Comparison of ENCODE assay signal across 15 cellular contexts in the genomic region with DNA sequence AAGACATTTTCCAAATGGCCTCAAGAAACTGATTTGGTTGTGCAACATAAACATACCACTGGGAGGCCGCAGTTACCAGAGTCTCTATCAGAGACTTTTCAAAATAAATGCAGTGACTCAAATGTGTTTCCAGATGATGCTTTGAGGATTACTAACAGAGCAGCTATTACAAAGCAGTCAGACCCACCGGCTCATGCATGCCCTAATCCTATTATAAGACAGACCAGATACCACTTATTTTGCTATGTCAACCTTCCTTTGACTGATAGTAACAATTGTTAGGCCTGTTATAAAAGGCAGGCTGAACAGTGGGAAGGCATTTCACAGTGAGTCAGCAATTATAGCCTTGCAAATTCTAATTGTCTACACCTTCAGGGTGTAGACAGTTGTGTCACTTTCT.
DNase-seq lines count a peak whose midpoint lies in the region; TF ChIP-seq lines count a peak whose summit lies in the region.
"Had no signal": no experiment of that assay in that cellular context is flagged by ENCODE, and none has a peak within 500 bp of the region (broad histone marks: within the 10 kb centered on the region; RNA-seq: fewer than 3 reads in every experiment).

No MANE protein-coding gene starts in this region.

- intact Hi-C loops in MCF 10A (cut with micrococcal nuclease) (loop anchor here (1.0 to 5.0 kb wide), 2 partner anchors 151 to 410 kb away; no protein-coding TSS in a partner anchor), mammary epithelial cell (cut with micrococcal nuclease) (no loop called here)

- H3K36me3 ChIP-seq in mammary epithelial cell (ENCODE audit: insufficient read depth, low read length) = no peaks in the 10 kb centered on the region
- no peaks in the 10 kb centered on the region for H3K36me3 ChIP-seq in SJSA1
- H3K36me3 ChIP-seq in smooth muscle cell (ENCODE audit: low read depth) = no peaks in the 10 kb centered on the region

- CTCF ChIA-PET in MCF 10A (lab: Yijun Ruan, JAX) (interaction anchor here (0.6 to 2.6 kb wide), 5 partner anchors 10 to 1403 kb away, joined by 3 to 11 read pairs (median 4); no protein-coding TSS in a partner anchor), mammary epithelial cell (lab: Charles Lee; ENCODE audit: low non-redundant PET) (no interaction called here)

- BruUV-seq in MCF 10A (replicated peaks; lab: Mats Ljungman, UMichigan) (no TSS peak), mammary epithelial cell (replicated peaks; lab: Mats Ljungman, UMichigan) (no TSS peak)

- no peaks in the 10 kb centered on the region for H3K27me3 Mint-ChIP-seq in MCF 10A (ENCODE audit: insufficient read depth, unreplicated experiment)

- H3K4me2 ChIP-seq in mammary epithelial cell (ENCODE audit: insufficient read depth, low read depth, low read length) (no peak overlapping the region), smooth muscle cell (peak overlapping the region; percentile 65)

- no peaks in the 10 kb centered on the region for H3K4me1 ChIP-seq in mammary epithelial cell (ENCODE audit: insufficient read depth, low read length)
- H3K4me1 ChIP-seq in SJSA1 (replicated peaks) = peaks cover 50% of the 10 kb centered on the region
- peaks cover 27% of the 10 kb centered on the region for H3K4me1 ChIP-seq in smooth muscle cell (ENCODE audit: low read depth)

- TF ChIP-seq CTCF in MCF 10A (IDR thresholded peaks at IDR 0.05; ENCODE audit: unreplicated experiment) = no peak
- no peak for TF ChIP-seq CTCF in mammary epithelial cell (conservative IDR thresholded peaks at IDR 0.05 in 1 of 2, IDR thresholded peaks at IDR 0.05 in 1 of 2; ENCODE audit: extremely low read depth in 1 of 2, insufficient read depth in 1 of 2, low read depth in 1 of 2, low read length in 2 of 2)
- peak; percentile 39 for TF ChIP-seq CTCF in fibroblast of mammary gland (conservative IDR thresholded peaks at IDR 0.05; ENCODE audit: control insufficient read depth, insufficient read depth, low read depth, low read length)
- TF ChIP-seq CTCF in smooth muscle cell (IDR thresholded peaks at IDR 0.05; ENCODE audit: borderline replicate concordance, insufficient read depth, poor library complexity, severe bottlenecking) = peak; percentile 17

- no peaks in the 10 kb centered on the region for H4K20me1 ChIP-seq in mammary epithelial cell (ENCODE audit: insufficient read depth, low read length)
- H4K20me1 ChIP-seq in smooth muscle cell (ENCODE audit: low read depth) = no peaks in the 10 kb centered on the region

- dilution Hi-C loops in mammary epithelial cell (cut with HindIII; ENCODE audit: low sequenced_read_pairs) = no loop called here

- H3K36me3 Mint-ChIP-seq in MCF 10A (ENCODE audit: insufficient read depth, unreplicated experiment) = no peaks in the 10 kb centered on the region
- H3K36me3 Mint-ChIP-seq: naive thymus-derived CD8-positive, alpha-beta T cell had no signal

- no peak overlapping the region for H3K27ac Mint-ChIP-seq in MCF 10A (ENCODE audit: low read depth, unreplicated experiment)
- H3K27ac Mint-ChIP-seq: activated T-helper 1 cell treated with anti-CD3 and anti-CD28 coated beads, Interleukin-12 subunit alpha, Interleukin-12 subunit beta, Interleukin-2, Interleukin-4 antibody, amounts not matched to agents 30 ng/mL and 10 ng/mL and 1 ng/mL, durations not matched to agents 14 hours and 24 hours and 36 hours; naive thymus-derived CD8-positive, alpha-beta T cell had no signal

- POLR2A ChIA-PET in MCF 10A (lab: Yijun Ruan, JAX) = interaction anchor here (0.6 to 0.7 kb wide), 2 partner anchors 10 to 43 kb away, joined by 3 read pairs; no protein-coding TSS in a partner anchor

- H3K9me3 ChIP-seq in mammary epithelial cell (replicated peaks; ENCODE audit: insufficient read depth, low read length) (peaks cover 15% of the 10 kb centered on the region), SJSA1 (replicated peaks) (no peaks in the 10 kb centered on the region), smooth muscle cell (replicated peaks; ENCODE audit: low read depth) (no peaks in the 10 kb centered on the region)

- H3K9ac ChIP-seq in mammary epithelial cell (ENCODE audit: insufficient read depth, low read length) (no peak overlapping the region), smooth muscle cell (ENCODE audit: low read depth) (peak overlapping the region; percentile 33)

- H3K79me2 ChIP-seq in mammary epithelial cell (ENCODE audit: insufficient read depth, low read length) (no peaks in the 10 kb centered on the region), smooth muscle cell (ENCODE audit: low read depth) (no peaks in the 10 kb centered on the region)

- no peak overlapping the region for H3K4me3 ChIP-seq in mammary epithelial cell (replicated peaks in 1 of 3; ENCODE audit: insufficient read depth in 1 of 3, low read depth in 2 of 3, low read length in 3 of 3)
- no peak overlapping the region for H3K4me3 ChIP-seq in SJSA1
- no peak overlapping the region for H3K4me3 ChIP-seq in fibroblast of mammary gland (ENCODE audit: control insufficient read depth, low read depth, low read length)
- H3K4me3 ChIP-seq in smooth muscle cell = no peak overlapping the region

- no peak overlapping the region for H2AFZ ChIP-seq in mammary epithelial cell (ENCODE audit: low read depth, low read length)
- no peak overlapping the region for H2AFZ ChIP-seq in smooth muscle cell (ENCODE audit: low read depth)

- DNase-seq in MCF 10A (ENCODE audit: unreplicated experiment) (peak; percentile 56), mammary epithelial cell (no peak), SJSA1 (ENCODE audit: low read depth in 1 of 2, low spot score in 2 of 2) (peak; percentile 69 to 70), fibroblast of mammary gland (ENCODE audit: low read depth) (peak; percentile 81), smooth muscle cell (lab: John Stamatoyannopoulos, UW; ENCODE audit: unreplicated experiment) (no peak), SIG-M5 treated with dmso at 0.1 percent for 504 hours (lab: John Stamatoyannopoulos, UW; ENCODE audit: unreplicated experiment) (no peak), NCI-H2081 treated with DMSO at 0.1 percent for 48 hours (lab: John Stamatoyannopoulos, UW) (no peak), HK-2 (ENCODE audit: unreplicated experiment) (no peak)
- DNase-seq: activated CD4-positive, alpha-beta T cell treated with anti-CD3 and anti-CD28 coated beads for 48 hours; GF-D8; naive thymus-derived CD8-positive, alpha-beta T cell; stimulated activated CD4-positive, alpha-beta T cell treated with anti-CD3 and anti-CD28 coated beads, Interleukin-12 subunit alpha, Interleukin-12 subunit beta, amount 100 ng/mL, for 4 hours; stimulated activated CD8-positive, alpha-beta memory T cell treated with anti-CD3 and anti-CD28 coated beads, Interleukin-4, amount 100 ng/mL, for 48 hours had no signal

- peaks cover 9% of the 10 kb centered on the region for H3F3A ChIP-seq in smooth muscle cell (ENCODE audit: low read depth)

- no peaks in the 10 kb centered on the region for H3K27me3 ChIP-seq in mammary epithelial cell (ENCODE audit: insufficient read depth, low read length)
- H3K27me3 ChIP-seq in SJSA1 (replicated peaks) = no peaks in the 10 kb centered on the region
- no peaks in the 10 kb centered on the region for H3K27me3 ChIP-seq in smooth muscle cell (ENCODE audit: low read depth)

- no peak overlapping the region for H3K4me3 Mint-ChIP-seq in MCF 10A (ENCODE audit: unreplicated experiment)
- H3K4me3 Mint-ChIP-seq: activated T-helper 1 cell treated with anti-CD3 and anti-CD28 coated beads, Interleukin-12 subunit alpha, Interleukin-12 subunit beta, Interleukin-2, Interleukin-4 antibody, amounts not matched to agents 30 ng/mL and 10 ng/mL and 1 ng/mL, durations not matched to agents 14 hours and 24 hours and 36 hours; naive thymus-derived CD8-positive, alpha-beta T cell had no signal

- peaks cover 8% of the 10 kb centered on the region for H3K4me1 Mint-ChIP-seq in MCF 10A (ENCODE audit: insufficient read depth, unreplicated experiment)

- in situ Hi-C loops in mammary epithelial cell (cut with MboI; ENCODE audit: low sequenced_read_pairs in 2 of 2) = no loop called here

- H3K27ac ChIP-seq in mammary epithelial cell (ENCODE audit: insufficient read depth, low read depth, low read length) (no peak overlapping the region), SJSA1 (peak overlapping the region; percentile 44), smooth muscle cell (ENCODE audit: low read depth) (peak overlapping the region; percentile 86)
- H3K27ac ChIP-seq: epithelial cell of prostate had no signal

- 66% methylated on average over 2 of the region's 2 CpGs for WGBS in mammary epithelial cell (ENCODE audit: low coverage, missing lambda C conversion rate)
- 4% methylated on average over 2 of the region's 2 CpGs for WGBS in smooth muscle cell (ENCODE audit: low lambda C conversion rate)

- H3K9me3 Mint-ChIP-seq in MCF 10A (ENCODE audit: unreplicated experiment) = no peaks in the 10 kb centered on the region

Comparison
In these comparisons a context has a peak if more than half of its experiments do, and no peak if none do; other contexts are left out.
1. DNase-seq: peak in MCF 10A (single experiment), SJSA1 (2 of 2) and fibroblast of mammary gland (single experiment); none in mammary epithelial cell (single experiment), smooth muscle cell (single experiment), SIG-M5 treated with dmso at 0.1 percent for 504 hours (single experiment), NCI-H2081 treated with DMSO at 0.1 percent for 48 hours (single experiment) and HK-2 (single experiment).
2. CTCF ChIP-seq: peak in fibroblast of mammary gland (single experiment) and smooth muscle cell (single experiment); none in MCF 10A (single experiment) and mammary epithelial cell (0 of 2).